ENCODE assay signal across 39 cellular contexts in genomic region chr20:93641-94040, GRCh38. TPM values are rescaled to one million over a fixed set of nuclear protein-coding genes. Genes with fewer than 3 reads are reported as not detected.
"Had no signal": no experiment of that assay in that cellular context is flagged by ENCODE, and none has a peak within 500 bp of the region (broad histone marks: within the 10 kb centered on the region; RNA-seq: fewer than 3 reads in every experiment).

No MANE protein-coding gene starts in this region.

- H3K36me3 ChIP-seq: adrenal gland, ascending aorta, brain microvascular endothelial cell, breast epithelium, cardiac muscle cell had no signal

- FAIRE-seq: astrocyte, bronchial epithelial cell had no signal

- H3K27me3 ChIP-seq: adrenal gland, ascending aorta, body of pancreas, brain microvascular endothelial cell, breast epithelium, cardiac muscle cell had no signal

- DNase-seq: activated effector memory CD4-positive, alpha-beta T cell treated with anti-CD3 and anti-CD28 coated beads, Interleukin-2, amount 50 U/mL, for 16 hours; activated effector memory CD4-positive, alpha-beta T cell treated with Interleukin-2 at 50 U/mL for 16 hours; activated gamma-delta T cell; activated gamma-delta T cell treated with Interleukin-2 at 50 U/mL for 16 hours; activated naive CD4-positive, alpha-beta T cell; activated naive CD4-positive, alpha-beta T cell treated with anti-CD3 and anti-CD28 coated beads for 36 hours; activated naive CD4-positive, alpha-beta T cell treated with anti-CD3 and anti-CD28 coated beads, Interleukin-2, amount 10 ng/mL, durations not matched to agents 7 days and 5 days; activated naive CD4-positive, alpha-beta T cell treated with anti-CD3 and anti-CD28 coated beads, Interleukin-2, amount 50 U/mL, for 16 hours; activated naive CD4-positive, alpha-beta T cell treated with Interleukin-2 at 50 U/mL for 16 hours; activated naive CD8-positive, alpha-beta T cell treated with anti-CD3 and anti-CD28 coated beads for 36 hours; activated naive CD8-positive, alpha-beta T cell treated with anti-CD3 and anti-CD28 coated beads, Interleukin-2, amount 10 ng/mL, durations not matched to agents 7 days and 5 days; activated naive CD8-positive, alpha-beta T cell treated with anti-CD3 and anti-CD28 coated beads, Interleukin-2, amount 50 U/mL, for 24 hours; activated T-cell treated with anti-CD3 and anti-CD28 coated beads, Interleukin-2, amount 50 U/mL, for 24 hours; activated T-cell treated with anti-CD3 and anti-CD28 coated beads, Interleukin-2, amount 50 U/mL, for 4 hours; activated T-cell treated with anti-CD3 and anti-CD28 coated beads, Interleukin-2, amount 50 U/mL, for 48 hours; activated T-cell treated with anti-CD3 and anti-CD28 coated beads, Interleukin-2, amount 50 U/mL, for 72 hours; adrenal gland; amniotic stem cell; amygdala; anterior cingulate cortex; aorta; body of pancreas; brain microvascular endothelial cell; caudate nucleus; central memory CD4-positive, alpha-beta T cell; cerebellar nuclear complex had no signal

- ATAC-seq: activated naive CD4-positive, alpha-beta T cell treated with anti-CD3 and anti-CD28 coated beads, Interleukin-2, amount 50 U/mL, for 72 hours; activated naive CD8-positive, alpha-beta T cell treated with anti-CD3 and anti-CD28 coated beads, Interleukin-2, amount 50 U/mL, for 24 hours; activated T-cell treated with anti-CD3 and anti-CD28 coated beads, Interleukin-2, amount 50 U/mL, for 4 hours; activated T-cell treated with anti-CD3 and anti-CD28 coated beads, Interleukin-2, amount 50 U/mL, for 72 hours; activated T-helper 17 cell treated with anti-CD3 and anti-CD28 coated beads, Interleukin-2, amount 50 U/mL, for 72 hours; body of pancreas had no signal

- H3K4me1 ChIP-seq: adrenal gland, ascending aorta, body of pancreas, breast epithelium had no signal

- H3K27ac ChIP-seq: adrenal gland, ascending aorta, body of pancreas, brain microvascular endothelial cell, breast epithelium, cardiac muscle cell had no signal

- H3K9me3 ChIP-seq: adrenal gland, ascending aorta had no signal

- H3K4me3 ChIP-seq: adrenal gland, ascending aorta, body of pancreas, breast epithelium, cardiac muscle cell had no signal

RNA-seq across cellular contexts. Expression of gene DEFB125, which starts 6.2 kb away (rescaled TPM):
- total RNA-seq: activated naive CD4-positive, alpha-beta T cell treated with anti-CD3 and anti-CD28 coated beads for 36 hours; activated naive CD4-positive, alpha-beta T cell treated with anti-CD3 and anti-CD28 coated beads, Interleukin-2, amount 50 U/mL, for 72 hours; activated naive CD8-positive, alpha-beta T cell treated with anti-CD3 and anti-CD28 coated beads for 36 hours; activated naive CD8-positive, alpha-beta T cell treated with anti-CD3 and anti-CD28 coated beads, Interleukin-2, amount 10 ng/mL, durations not matched to agents 7 days and 5 days; activated T-cell treated with anti-CD3 and anti-CD28 coated beads, Interleukin-2, amount 50 U/mL, for 4 hours; activated T-cell treated with anti-CD3 and anti-CD28 coated beads, Interleukin-2, amount 50 U/mL, for 72 hours; activated T-helper 1 cell treated with anti-CD3 and anti-CD28 coated beads, Interleukin-12 subunit alpha, Interleukin-12 subunit beta, Interleukin-2, Interleukin-4 antibody, amounts not matched to agents 30 ng/mL and 10 ng/mL and 1 ng/mL, durations not matched to agents 14 hours and 24 hours and 36 hours; activated T-helper 17 cell treated with anti-CD3 and anti-CD28 coated beads, Interleukin-2, amount 50 U/mL, for 72 hours; activated T-helper 2 cell treated with anti-CD3 and anti-CD28 coated beads, Interferon-gamma antibody, Interleukin-2, Interleukin-4, amounts not matched to agents 10 μg/mL and 5 μg/mL and 100 μg/mL, durations not matched to agents 14 hours and 24 hours and 36 hours; adrenal gland; aorta; ascending aorta; astrocyte; body of pancreas; breast epithelium; bronchial epithelial cell; cardiac muscle cell; cardiac septum; cerebellum; chondrocyte had no signal
- polyA plus RNA-seq: adipose tissue, adrenal gland, aorta, cardiac muscle cell had no signal

RNA-seq across cellular contexts. Expression of gene DEFB126, which starts 48.7 kb away (rescaled TPM):
- total RNA-seq: activated naive CD4-positive, alpha-beta T cell treated with anti-CD3 and anti-CD28 coated beads for 36 hours; activated naive CD4-positive, alpha-beta T cell treated with anti-CD3 and anti-CD28 coated beads, Interleukin-2, amount 50 U/mL, for 72 hours; activated naive CD8-positive, alpha-beta T cell treated with anti-CD3 and anti-CD28 coated beads for 36 hours; activated naive CD8-positive, alpha-beta T cell treated with anti-CD3 and anti-CD28 coated beads, Interleukin-2, amount 10 ng/mL, durations not matched to agents 7 days and 5 days; activated T-cell treated with anti-CD3 and anti-CD28 coated beads, Interleukin-2, amount 50 U/mL, for 4 hours; activated T-cell treated with anti-CD3 and anti-CD28 coated beads, Interleukin-2, amount 50 U/mL, for 72 hours; activated T-helper 1 cell treated with anti-CD3 and anti-CD28 coated beads, Interleukin-12 subunit alpha, Interleukin-12 subunit beta, Interleukin-2, Interleukin-4 antibody, amounts not matched to agents 30 ng/mL and 10 ng/mL and 1 ng/mL, durations not matched to agents 14 hours and 24 hours and 36 hours; activated T-helper 17 cell treated with anti-CD3 and anti-CD28 coated beads, Interleukin-2, amount 50 U/mL, for 72 hours; activated T-helper 2 cell treated with anti-CD3 and anti-CD28 coated beads, Interferon-gamma antibody, Interleukin-2, Interleukin-4, amounts not matched to agents 10 μg/mL and 5 μg/mL and 100 μg/mL, durations not matched to agents 14 hours and 24 hours and 36 hours; adrenal gland; aorta; ascending aorta; astrocyte; body of pancreas; breast epithelium; bronchial epithelial cell; cardiac muscle cell; cardiac septum; cerebellum; chondrocyte had no signal
- polyA plus RNA-seq: adipose tissue, adrenal gland, aorta, cardiac muscle cell had no signal
